ENCODE assay signal across 18 cellular contexts in the genomic region with DNA sequence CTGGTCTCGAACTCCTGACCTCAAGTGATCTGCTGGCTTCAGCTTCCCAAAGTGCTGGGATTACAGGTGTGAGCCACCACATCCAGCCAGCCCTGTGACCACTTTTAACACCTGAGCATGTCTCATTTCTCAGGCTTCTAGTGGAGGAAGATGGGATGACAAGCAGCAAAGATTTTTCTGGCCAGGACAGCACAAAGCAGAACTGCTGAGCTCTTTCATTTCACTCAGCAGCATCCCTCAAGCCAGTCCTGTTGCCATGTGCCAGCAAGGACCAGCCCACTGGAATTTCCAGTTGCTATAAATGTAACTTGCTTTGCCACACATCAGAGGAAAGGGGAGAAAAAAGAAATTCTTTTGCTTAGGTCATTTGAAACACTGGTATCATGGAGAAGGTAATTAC.
DNase-seq lines count a peak whose midpoint lies in the region; ATAC-seq, FAIRE-seq and TF ChIP-seq lines count a peak whose summit lies in the region.
"Had no signal": no experiment of that assay in that cellular context is flagged by ENCODE, and none has a peak within 500 bp of the region (broad histone marks: within the 10 kb centered on the region; RNA-seq: fewer than 3 reads in every experiment).

No MANE protein-coding gene starts in this region.

- no peak overlapping the region for H3K4me3 Mint-ChIP-seq in activated B cell treated with CpG ODN at 0.5 μM for 24 hours
- H3K4me3 Mint-ChIP-seq: activated T-helper 1 cell treated with anti-CD3 and anti-CD28 coated beads, Interleukin-12 subunit alpha, Interleukin-12 subunit beta, Interleukin-2, Interleukin-4 antibody, amounts not matched to agents 30 ng/mL and 10 ng/mL and 1 ng/mL, durations not matched to agents 14 hours and 24 hours and 36 hours; CD14-positive monocyte; stimulated activated effector memory CD8-positive, alpha-beta T cell treated with anti-CD3 and anti-CD28 coated beads, Interleukin-12 subunit alpha, Interleukin-12 subunit beta, amount 100 ng/mL, for 72 hours had no signal

- no peak for FAIRE-seq in D721Med (lab: Jason Lieb, UNC)

- CTCF ChIA-PET in activated B cell treated with CpG ODN at 0.5 μM for 24 hours (lab: Charles Lee) = no interaction called here

- POLR2A ChIA-PET in activated B cell treated with CpG ODN at 0.5 μM for 24 hours (lab: Charles Lee) = no interaction called here

- DNase-seq in GM10266 (ENCODE audit: extremely low spot score) (peak; percentile 2), activated B cell treated with CpG ODN at 0.5 μM for 24 hours (no peak), iPS-NIHi7 (ENCODE audit: extremely low spot score) (peak; percentile 20), D721Med (ENCODE audit: insufficient read length, low spot score) (no peak), mucosa of gallbladder (ENCODE audit: low spot score) (no peak)
- DNase-seq in activated naive CD4-positive, alpha-beta T cell (lab: John Stamatoyannopoulos, UW) = no peak
- DNase-seq: activated CD4-positive, alpha-beta T cell treated with anti-CD3 and anti-CD28 coated beads for 48 hours; amygdala; H7; NCI-H1694 treated with DMSO at 0.1 percent for 48 hours; NCI-H526 treated with DMSO at 0.1 percent for 48 hours; sigmoid colon; upper lobe of left lung had no signal

- H3K9me3 Mint-ChIP-seq in activated B cell treated with CpG ODN at 0.5 μM for 24 hours = no peaks in the 10 kb centered on the region
- H3K9me3 Mint-ChIP-seq: activated T-helper 1 cell treated with anti-CD3 and anti-CD28 coated beads, Interleukin-12 subunit alpha, Interleukin-12 subunit beta, Interleukin-2, Interleukin-4 antibody, amounts not matched to agents 30 ng/mL and 10 ng/mL and 1 ng/mL, durations not matched to agents 14 hours and 24 hours and 36 hours; CD14-positive monocyte; stimulated activated effector memory CD8-positive, alpha-beta T cell treated with anti-CD3 and anti-CD28 coated beads, Interleukin-12 subunit alpha, Interleukin-12 subunit beta, amount 100 ng/mL, for 72 hours had no signal

- H3K27me3 Mint-ChIP-seq in activated B cell treated with CpG ODN at 0.5 μM for 24 hours = no peaks in the 10 kb centered on the region

- intact Hi-C loops in activated B cell treated with CpG ODN at 0.5 μM for 24 hours (cut with micrococcal nuclease) = no loop called here

- peaks cover 28% of the 10 kb centered on the region for H3K36me3 Mint-ChIP-seq in activated B cell treated with CpG ODN at 0.5 μM for 24 hours (ENCODE audit: low read depth)
- H3K36me3 Mint-ChIP-seq: CD14-positive monocyte; stimulated activated effector memory CD8-positive, alpha-beta T cell treated with anti-CD3 and anti-CD28 coated beads, Interleukin-12 subunit alpha, Interleukin-12 subunit beta, amount 100 ng/mL, for 72 hours had no signal

- peaks cover 59% of the 10 kb centered on the region for H3K4me1 Mint-ChIP-seq in activated B cell treated with CpG ODN at 0.5 μM for 24 hours

- TF ChIP-seq CTCF in GM10266 (IDR thresholded peaks at IDR 0.05; ENCODE audit: control insufficient read depth, insufficient read depth, low read depth, missing control alignments) = no peak
- TF ChIP-seq CTCF in activated B cell treated with CpG ODN at 0.5 μM for 24 hours (IDR thresholded peaks at IDR 0.05) = no peak
- TF ChIP-seq CTCF in D721Med (IDR thresholded peaks at IDR 0.05; ENCODE audit: insufficient read depth, missing control alignments) = no peak

- peak overlapping the region; percentile 50 for H3K27ac Mint-ChIP-seq in activated B cell treated with CpG ODN at 0.5 μM for 24 hours
- H3K27ac Mint-ChIP-seq: activated T-helper 1 cell treated with anti-CD3 and anti-CD28 coated beads, Interleukin-12 subunit alpha, Interleukin-12 subunit beta, Interleukin-2, Interleukin-4 antibody, amounts not matched to agents 30 ng/mL and 10 ng/mL and 1 ng/mL, durations not matched to agents 14 hours and 24 hours and 36 hours; CD14-positive monocyte; stimulated activated effector memory CD8-positive, alpha-beta T cell treated with anti-CD3 and anti-CD28 coated beads, Interleukin-12 subunit alpha, Interleukin-12 subunit beta, amount 100 ng/mL, for 72 hours had no signal

- ATAC-seq in GM21723 (IDR thresholded peaks at IDR 0.05; ENCODE audit: unreplicated experiment) (peak; percentile 44), activated B cell treated with CpG ODN at 0.5 μM for 24 hours (ENCODE audit: low read depth) (peak; percentile 68), GM21381 (IDR thresholded peaks at IDR 0.05; ENCODE audit: unreplicated experiment) (no peak)
- ATAC-seq: stimulated activated effector memory CD8-positive, alpha-beta T cell treated with anti-CD3 and anti-CD28 coated beads, Interleukin-12 subunit alpha, Interleukin-12 subunit beta, amount 100 ng/mL, for 72 hours had no signal

Comparison
In these comparisons a context has a peak if more than half of its experiments do, and no peak if none do; other contexts are left out.
1. DNase-seq: peak in GM10266 (single experiment) and iPS-NIHi7 (single experiment); none in activated B cell treated with CpG ODN at 0.5 μM for 24 hours (single experiment), activated naive CD4-positive, alpha-beta T cell (0 of 4), D721Med (single experiment) and mucosa of gallbladder (single experiment).